15 cellular contexts compared by ENCODE assay signal in genomic region chr17:45086346-45086745, GRCh38.
"Had no signal": no experiment of that assay in that cellular context is flagged by ENCODE, and none has a peak within 500 bp of the region (broad histone marks: within the 10 kb centered on the region; RNA-seq: fewer than 3 reads in every experiment).

No MANE protein-coding gene starts in this region.

- H3K9me3 ChIP-seq: colonic mucosa, sigmoid colon had no signal

- H3K36me3 ChIP-seq: colonic mucosa had no signal

- H3K4me3 ChIP-seq: colonic mucosa, lung, sigmoid colon had no signal

- ATAC-seq: activated CD8-positive, alpha-beta memory T cell treated with anti-CD3 and anti-CD28 coated beads, Interleukin-2, amount 10 ng/mL, durations not matched to agents 7 days and 5 days; activated T-cell treated with anti-CD3 and anti-CD28 coated beads, Interleukin-2, amount 50 U/mL, for 4 hours; naive thymus-derived CD8-positive, alpha-beta T cell; stimulated activated naive CD8-positive, alpha-beta T cell treated with anti-CD3 and anti-CD28 coated beads, Interleukin-15, Interleukin-2, amounts not matched to agents 100 U/mL and 50 U/mL, for 24 hours had no signal

- H3K4me1 ChIP-seq: colonic mucosa had no signal

- DNase-seq: activated CD4-positive, alpha-beta T cell treated with anti-CD3 and anti-CD28 coated beads, Interleukin-2, amount 50 U/mL, for 48 hours; activated CD4-positive, CD25-positive, alpha-beta regulatory T cell treated with anti-CD3 and anti-CD28 coated beads, Interleukin-2, amount 50 U/mL, for 72 hours; activated CD8-positive, alpha-beta memory T cell treated with anti-CD3 and anti-CD28 coated beads, Interleukin-2, amount 10 ng/mL, durations not matched to agents 7 days and 5 days; activated gamma-delta T cell; activated T-cell treated with anti-CD3 and anti-CD28 coated beads, Interleukin-2, amount 50 U/mL, for 4 hours; colonic mucosa; effector CD8-positive, alpha-beta T cell; kidney glomerular epithelial cell; naive thymus-derived CD8-positive, alpha-beta T cell; sigmoid colon; stimulated activated CD4-positive, alpha-beta T cell treated with anti-CD3 and anti-CD28 coated beads, Interleukin-2, amount 100 ng/mL, for 48 hours; stimulated activated CD8-positive, alpha-beta memory T cell treated with anti-CD3 and anti-CD28 coated beads, Interleukin-4, amount 100 ng/mL, for 48 hours; stimulated activated naive CD8-positive, alpha-beta T cell treated with anti-CD3 and anti-CD28 coated beads, Interleukin-15, Interleukin-2, amounts not matched to agents 100 U/mL and 50 U/mL, for 24 hours; T-helper 9 cell had no signal

- H3K27me3 ChIP-seq: colonic mucosa, sigmoid colon had no signal
